Comparison of ENCODE assay signal across 1 cellular context in the genomic region with DNA sequence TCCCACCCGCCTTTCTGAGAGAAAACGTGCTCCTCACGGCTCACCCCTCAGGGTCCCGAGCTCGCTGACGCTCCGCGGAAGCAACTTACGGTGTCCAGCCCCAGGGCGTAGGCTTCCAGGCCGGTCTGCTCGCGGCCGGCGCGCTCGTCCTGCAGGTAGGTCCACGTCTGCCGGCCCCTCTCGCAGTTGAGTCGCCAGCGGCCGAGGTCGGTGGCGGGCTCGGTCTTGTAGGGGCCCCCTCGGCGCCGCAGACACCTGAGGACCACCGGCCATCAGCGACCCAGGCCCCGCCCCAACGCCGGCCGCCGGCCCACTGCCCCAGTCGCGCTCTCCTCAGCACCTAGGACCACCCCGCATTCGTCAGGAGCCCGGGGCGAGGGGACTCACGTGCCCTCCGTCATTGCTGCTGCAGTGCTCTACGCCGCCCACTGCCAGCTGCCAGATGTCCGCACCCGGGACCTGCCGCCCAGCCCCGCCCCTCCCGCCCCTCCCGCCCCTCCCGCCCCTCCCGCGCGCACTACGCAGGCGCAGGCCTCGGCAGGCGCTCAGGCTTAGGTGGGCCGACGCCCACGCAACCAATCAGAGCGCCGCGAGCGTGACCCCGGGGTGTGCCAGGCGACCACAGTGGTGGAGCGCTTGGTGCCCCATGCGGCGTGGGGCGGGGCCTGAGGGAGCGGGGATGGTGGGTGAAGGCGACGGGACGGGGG.
TF ChIP-seq lines count a peak whose summit lies in the region.

A gene (minus strand): TSS at position 430 of the 707 bp plus-strand sequence. CDS start 29 bp downstream, at position 401.

TF ChIP-seq in HEK293, 187 proteins besides CTCF, POLR2A, EP300 and RAD21 (continued from another document and continues in another):
- TF ChIP-seq, protein P1, sequence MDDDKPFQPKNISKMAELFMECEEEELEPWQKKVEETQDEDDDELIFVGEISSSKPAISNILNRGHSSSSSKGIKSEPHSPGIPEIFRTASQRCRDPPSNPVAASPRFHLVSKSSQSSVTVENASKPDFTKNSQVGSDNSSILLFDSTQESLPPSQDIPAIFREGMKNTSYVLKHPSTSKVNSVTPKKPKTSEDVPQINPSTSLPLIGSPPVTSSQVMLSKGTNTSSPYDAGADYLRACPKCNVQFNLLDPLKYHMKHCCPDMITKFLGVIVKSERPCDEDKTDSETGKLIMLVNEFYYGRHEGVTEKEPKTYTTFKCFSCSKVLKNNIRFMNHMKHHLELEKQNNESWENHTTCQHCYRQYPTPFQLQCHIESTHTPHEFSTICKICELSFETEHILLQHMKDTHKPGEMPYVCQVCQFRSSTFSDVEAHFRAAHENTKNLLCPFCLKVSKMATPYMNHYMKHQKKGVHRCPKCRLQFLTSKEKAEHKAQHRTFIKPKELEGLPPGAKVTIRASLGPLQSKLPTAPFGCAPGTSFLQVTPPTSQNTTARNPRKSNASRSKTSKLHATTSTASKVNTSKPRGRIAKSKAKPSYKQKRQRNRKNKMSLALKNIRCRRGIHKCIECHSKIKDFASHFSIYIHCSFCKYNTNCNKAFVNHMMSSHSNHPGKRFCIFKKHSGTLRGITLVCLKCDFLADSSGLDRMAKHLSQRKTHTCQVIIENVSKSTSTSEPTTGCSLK (tag by site-specific recombination; IDR thresholded peaks at IDR 0.05) = no peak
- TF ChIP-seq ZNF223 (tag by site-specific recombination; IDR thresholded peaks at IDR 0.05) (no peak), ZBTB8A (tag by site-specific recombination; IDR thresholded peaks at IDR 0.05) (peak; percentile 95), ZEB2 (tag by site-specific recombination; IDR thresholded peaks at IDR 0.05) (peak; percentile 87), KLF16 (tag by site-specific recombination; IDR thresholded peaks at IDR 0.05) (peak; percentile 72; the same call in 1 of the 2 replicates), REPIN1 (tag by site-specific recombination; IDR thresholded peaks at IDR 0.05; ENCODE audit: low read depth) (no peak), ZIC2 (tag by site-specific recombination; IDR thresholded peaks at IDR 0.05) (peak; percentile 25; the same call in 1 of the 2 replicates), ZNF670 (tag by site-specific recombination; IDR thresholded peaks at IDR 0.05; ENCODE audit: low read depth) (no peak), GFI1B (tag by site-specific recombination; IDR thresholded peaks at IDR 0.05) (no peak), ZNF391 (tag by site-specific recombination; IDR thresholded peaks at IDR 0.05; ENCODE audit: borderline replicate concordance, low read depth) (no peak; the same call in 1 of the 2 replicates), MZF1 (tag by site-specific recombination; IDR thresholded peaks at IDR 0.05; ENCODE audit: borderline replicate concordance) (no peak), ZNF830 (tag by site-specific recombination; IDR thresholded peaks at IDR 0.05; ENCODE audit: low read depth) (no peak), SCRT2 (tag by site-specific recombination; IDR thresholded peaks at IDR 0.05) (no peak), GLI2 (tag by site-specific recombination; IDR thresholded peaks at IDR 0.05; ENCODE audit: borderline replicate concordance, low read depth) (no peak), ZNF623 (tag by site-specific recombination; IDR thresholded peaks at IDR 0.05) (no peak), ZNF555 (tag by site-specific recombination; conservative IDR thresholded peaks at IDR 0.05) (no peak), ZNF629 (tag by site-specific recombination; IDR thresholded peaks at IDR 0.05) (peak; percentile 73), FEZF1 (tag by site-specific recombination; IDR thresholded peaks at IDR 0.05) (no peak), ZNF548 (tag by site-specific recombination; IDR thresholded peaks at IDR 0.05) (0 out of 2 replicates have a peak, but pooled peaks have one; percentile 29), ZNF701 (tag by site-specific recombination; IDR thresholded peaks at IDR 0.05) (no peak), MYNN (tag by site-specific recombination; IDR thresholded peaks at IDR 0.05; ENCODE audit: borderline replicate concordance) (no peak), SP3 (tag by site-specific recombination; IDR thresholded peaks at IDR 0.05) (peak; percentile 84), OSR2 (tag by site-specific recombination; IDR thresholded peaks at IDR 0.05) (peak; percentile 52; the same call in 1 of the 2 replicates), KLF9 (tag by site-specific recombination; IDR thresholded peaks at IDR 0.05; ENCODE audit: low read depth) (peak; percentile 89), ZNF837 (tag by site-specific recombination; IDR thresholded peaks at IDR 0.05) (no peak), ZNF266 (tag by site-specific recombination; IDR thresholded peaks at IDR 0.05; ENCODE audit: low read depth) (no peak), ZNF843 (tag by site-specific recombination; IDR thresholded peaks at IDR 0.05) (no peak), ZNF510 (tag by site-specific recombination; IDR thresholded peaks at IDR 0.05; ENCODE audit: insufficient replicate concordance) (no peak), YY1 (tag by site-specific recombination; IDR thresholded peaks at IDR 0.05) (peak; percentile 43; the same call in 1 of the 2 replicates), ZNF514 (tag by site-specific recombination; IDR thresholded peaks at IDR 0.05) (no peak), ZNF37A (tag by site-specific recombination; IDR thresholded peaks at IDR 0.05) (no peak), ZNF324 (tag by site-specific recombination; IDR thresholded peaks at IDR 0.05) (peak; percentile 84; the same call in 1 of the 2 replicates)
- TF ChIP-seq, protein P2, sequence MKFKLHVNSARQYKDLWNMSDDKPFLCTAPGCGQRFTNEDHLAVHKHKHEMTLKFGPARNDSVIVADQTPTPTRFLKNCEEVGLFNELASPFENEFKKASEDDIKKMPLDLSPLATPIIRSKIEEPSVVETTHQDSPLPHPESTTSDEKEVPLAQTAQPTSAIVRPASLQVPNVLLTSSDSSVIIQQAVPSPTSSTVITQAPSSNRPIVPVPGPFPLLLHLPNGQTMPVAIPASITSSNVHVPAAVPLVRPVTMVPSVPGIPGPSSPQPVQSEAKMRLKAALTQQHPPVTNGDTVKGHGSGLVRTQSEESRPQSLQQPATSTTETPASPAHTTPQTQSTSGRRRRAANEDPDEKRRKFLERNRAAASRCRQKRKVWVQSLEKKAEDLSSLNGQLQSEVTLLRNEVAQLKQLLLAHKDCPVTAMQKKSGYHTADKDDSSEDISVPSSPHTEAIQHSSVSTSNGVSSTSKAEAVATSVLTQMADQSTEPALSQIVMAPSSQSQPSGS (tag by site-specific recombination; IDR thresholded peaks at IDR 0.05; ENCODE audit: low read depth) = no peak
- TF ChIP-seq, protein P3, sequence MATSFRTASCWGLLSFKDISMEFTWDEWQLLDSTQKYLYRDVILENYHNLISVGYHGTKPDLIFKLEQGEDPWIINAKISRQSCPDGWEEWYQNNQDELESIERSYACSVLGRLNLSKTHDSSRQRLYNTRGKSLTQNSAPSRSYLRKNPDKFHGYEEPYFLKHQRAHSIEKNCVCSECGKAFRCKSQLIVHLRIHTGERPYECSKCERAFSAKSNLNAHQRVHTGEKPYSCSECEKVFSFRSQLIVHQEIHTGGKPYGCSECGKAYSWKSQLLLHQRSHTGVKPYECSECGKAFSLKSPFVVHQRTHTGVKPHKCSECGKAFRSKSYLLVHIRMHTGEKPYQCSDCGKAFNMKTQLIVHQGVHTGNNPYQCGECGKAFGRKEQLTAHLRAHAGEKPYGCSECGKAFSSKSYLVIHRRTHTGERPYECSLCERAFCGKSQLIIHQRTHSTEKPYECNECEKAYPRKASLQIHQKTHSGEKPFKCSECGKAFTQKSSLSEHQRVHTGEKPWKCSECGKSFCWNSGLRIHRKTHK (tag by site-specific recombination; IDR thresholded peaks at IDR 0.05) = no peak
- TF ChIP-seq, protein P4, sequence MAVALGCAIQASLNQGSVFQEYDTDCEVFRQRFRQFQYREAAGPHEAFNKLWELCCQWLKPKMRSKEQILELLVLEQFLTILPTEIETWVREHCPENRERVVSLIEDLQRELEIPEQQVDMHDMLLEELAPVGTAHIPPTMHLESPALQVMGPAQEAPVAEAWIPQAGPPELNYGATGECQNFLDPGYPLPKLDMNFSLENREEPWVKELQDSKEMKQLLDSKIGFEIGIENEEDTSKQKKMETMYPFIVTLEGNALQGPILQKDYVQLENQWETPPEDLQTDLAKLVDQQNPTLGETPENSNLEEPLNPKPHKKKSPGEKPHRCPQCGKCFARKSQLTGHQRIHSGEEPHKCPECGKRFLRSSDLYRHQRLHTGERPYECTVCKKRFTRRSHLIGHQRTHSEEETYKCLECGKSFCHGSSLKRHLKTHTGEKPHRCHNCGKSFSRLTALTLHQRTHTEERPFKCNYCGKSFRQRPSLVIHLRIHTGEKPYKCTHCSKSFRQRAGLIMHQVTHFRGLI (tag by site-specific recombination; IDR thresholded peaks at IDR 0.05) = no peak; the same call in 1 of the 2 replicates
- TF ChIP-seq, protein P5, sequence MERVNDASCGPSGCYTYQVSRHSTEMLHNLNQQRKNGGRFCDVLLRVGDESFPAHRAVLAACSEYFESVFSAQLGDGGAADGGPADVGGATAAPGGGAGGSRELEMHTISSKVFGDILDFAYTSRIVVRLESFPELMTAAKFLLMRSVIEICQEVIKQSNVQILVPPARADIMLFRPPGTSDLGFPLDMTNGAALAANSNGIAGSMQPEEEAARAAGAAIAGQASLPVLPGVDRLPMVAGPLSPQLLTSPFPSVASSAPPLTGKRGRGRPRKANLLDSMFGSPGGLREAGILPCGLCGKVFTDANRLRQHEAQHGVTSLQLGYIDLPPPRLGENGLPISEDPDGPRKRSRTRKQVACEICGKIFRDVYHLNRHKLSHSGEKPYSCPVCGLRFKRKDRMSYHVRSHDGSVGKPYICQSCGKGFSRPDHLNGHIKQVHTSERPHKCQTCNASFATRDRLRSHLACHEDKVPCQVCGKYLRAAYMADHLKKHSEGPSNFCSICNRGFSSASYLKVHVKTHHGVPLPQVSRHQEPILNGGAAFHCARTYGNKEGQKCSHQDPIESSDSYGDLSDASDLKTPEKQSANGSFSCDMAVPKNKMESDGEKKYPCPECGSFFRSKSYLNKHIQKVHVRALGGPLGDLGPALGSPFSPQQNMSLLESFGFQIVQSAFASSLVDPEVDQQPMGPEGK (tag by site-specific recombination; IDR thresholded peaks at IDR 0.05) = peak; percentile 80
- TF ChIP-seq, protein P6, sequence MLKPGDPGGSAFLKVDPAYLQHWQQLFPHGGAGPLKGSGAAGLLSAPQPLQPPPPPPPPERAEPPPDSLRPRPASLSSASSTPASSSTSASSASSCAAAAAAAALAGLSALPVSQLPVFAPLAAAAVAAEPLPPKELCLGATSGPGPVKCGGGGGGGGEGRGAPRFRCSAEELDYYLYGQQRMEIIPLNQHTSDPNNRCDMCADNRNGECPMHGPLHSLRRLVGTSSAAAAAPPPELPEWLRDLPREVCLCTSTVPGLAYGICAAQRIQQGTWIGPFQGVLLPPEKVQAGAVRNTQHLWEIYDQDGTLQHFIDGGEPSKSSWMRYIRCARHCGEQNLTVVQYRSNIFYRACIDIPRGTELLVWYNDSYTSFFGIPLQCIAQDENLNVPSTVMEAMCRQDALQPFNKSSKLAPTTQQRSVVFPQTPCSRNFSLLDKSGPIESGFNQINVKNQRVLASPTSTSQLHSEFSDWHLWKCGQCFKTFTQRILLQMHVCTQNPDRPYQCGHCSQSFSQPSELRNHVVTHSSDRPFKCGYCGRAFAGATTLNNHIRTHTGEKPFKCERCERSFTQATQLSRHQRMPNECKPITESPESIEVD (tag by site-specific recombination; IDR thresholded peaks at IDR 0.05) = no peak
- TF ChIP-seq, protein P7, sequence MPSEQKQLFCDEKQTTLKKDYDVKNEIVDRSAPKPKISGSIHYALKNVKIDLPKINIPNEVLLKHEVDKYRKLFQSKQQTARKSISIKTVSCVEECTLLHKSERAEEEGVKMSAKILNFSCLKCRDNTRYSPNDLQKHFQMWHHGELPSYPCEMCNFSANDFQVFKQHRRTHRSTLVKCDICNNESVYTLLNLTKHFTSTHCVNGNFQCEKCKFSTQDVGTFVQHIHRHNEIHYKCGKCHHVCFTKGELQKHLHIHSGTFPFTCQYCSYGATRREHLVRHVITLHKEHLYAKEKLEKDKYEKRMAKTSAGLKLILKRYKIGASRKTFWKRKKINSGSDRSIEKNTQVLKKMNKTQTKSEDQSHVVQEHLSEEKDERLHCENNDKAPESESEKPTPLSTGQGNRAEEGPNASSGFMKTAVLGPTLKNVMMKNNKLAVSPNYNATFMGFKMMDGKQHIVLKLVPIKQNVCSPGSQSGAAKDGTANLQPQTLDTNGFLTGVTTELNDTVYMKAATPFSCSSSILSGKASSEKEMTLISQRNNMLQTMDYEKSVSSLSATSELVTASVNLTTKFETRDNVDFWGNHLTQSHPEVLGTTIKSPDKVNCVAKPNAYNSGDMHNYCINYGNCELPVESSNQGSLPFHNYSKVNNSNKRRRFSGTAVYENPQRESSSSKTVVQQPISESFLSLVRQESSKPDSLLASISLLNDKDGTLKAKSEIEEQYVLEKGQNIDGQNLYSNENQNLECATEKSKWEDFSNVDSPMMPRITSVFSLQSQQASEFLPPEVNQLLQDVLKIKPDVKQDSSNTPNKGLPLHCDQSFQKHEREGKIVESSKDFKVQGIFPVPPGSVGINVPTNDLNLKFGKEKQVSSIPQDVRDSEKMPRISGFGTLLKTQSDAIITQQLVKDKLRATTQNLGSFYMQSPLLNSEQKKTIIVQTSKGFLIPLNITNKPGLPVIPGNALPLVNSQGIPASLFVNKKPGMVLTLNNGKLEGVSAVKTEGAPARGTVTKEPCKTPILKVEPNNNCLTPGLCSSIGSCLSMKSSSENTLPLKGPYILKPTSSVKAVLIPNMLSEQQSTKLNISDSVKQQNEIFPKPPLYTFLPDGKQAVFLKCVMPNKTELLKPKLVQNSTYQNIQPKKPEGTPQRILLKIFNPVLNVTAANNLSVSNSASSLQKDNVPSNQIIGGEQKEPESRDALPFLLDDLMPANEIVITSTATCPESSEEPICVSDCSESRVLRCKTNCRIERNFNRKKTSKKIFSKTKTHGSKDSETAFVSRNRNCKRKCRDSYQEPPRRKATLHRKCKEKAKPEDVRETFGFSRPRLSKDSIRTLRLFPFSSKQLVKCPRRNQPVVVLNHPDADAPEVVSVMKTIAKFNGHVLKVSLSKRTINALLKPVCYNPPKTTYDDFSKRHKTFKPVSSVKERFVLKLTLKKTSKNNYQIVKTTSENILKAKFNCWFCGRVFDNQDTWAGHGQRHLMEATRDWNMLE (tag by site-specific recombination; conservative IDR thresholded peaks at IDR 0.05; ENCODE audit: low read depth) = no peak
